Comparison of ENCODE assay signal across 9 cellular contexts in the genomic region with DNA sequence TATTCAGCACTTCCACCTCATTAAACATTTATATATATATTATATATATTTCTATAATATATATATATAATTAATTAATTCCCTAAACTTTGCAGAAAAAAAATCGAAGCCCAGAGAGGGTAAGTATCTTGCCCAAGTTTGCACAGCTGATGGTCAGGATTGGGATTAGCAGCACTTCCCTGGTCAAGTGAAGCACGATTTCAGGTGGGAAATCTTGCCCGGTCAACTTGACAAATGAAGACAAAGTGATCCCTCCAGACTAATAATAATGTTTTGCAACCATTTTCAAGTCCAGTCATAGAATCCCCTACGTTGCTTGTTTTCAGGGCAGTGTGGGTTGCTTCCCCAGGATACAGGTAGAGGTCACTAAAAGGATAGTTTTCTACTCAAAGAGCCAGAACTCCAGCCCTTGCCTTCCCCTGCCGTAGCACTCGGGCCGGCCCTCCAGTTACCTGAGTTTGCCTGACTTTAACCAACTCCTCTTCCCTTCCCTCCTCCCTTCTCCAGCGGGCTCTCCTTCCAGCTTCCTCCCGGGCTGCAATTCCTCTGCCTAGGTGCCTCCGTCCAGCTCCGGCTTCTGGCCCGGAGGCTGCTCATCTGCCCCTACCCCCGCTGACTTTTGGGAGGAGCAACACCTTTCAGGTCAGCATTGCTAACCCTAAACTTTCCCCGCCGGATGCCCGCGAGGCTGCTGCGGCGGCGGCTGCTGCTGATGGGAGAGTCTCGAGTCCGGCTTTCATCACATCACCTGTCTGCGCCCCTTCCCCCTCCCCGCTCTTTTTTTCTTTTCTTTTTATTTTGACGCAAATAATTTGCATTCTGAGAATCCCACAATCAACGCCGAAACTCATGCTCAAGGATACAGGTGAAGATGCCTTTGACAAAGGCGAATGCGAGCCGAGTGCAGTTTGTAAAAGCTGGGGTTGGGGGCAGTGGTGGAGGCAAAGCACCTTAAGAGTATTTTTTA. TPM values are rescaled to one million over a fixed set of nuclear protein-coding genes. Genes with fewer than 3 reads are reported as not detected.
A peak's percentile ranks its signal among the peaks of the same experiment; 100 is the strongest.
DNase-seq lines count a peak whose midpoint lies in the region; ATAC-seq and TF ChIP-seq lines count a peak whose summit lies in the region.
"Had no signal": no experiment of that assay in that cellular context is flagged by ENCODE, and none has a peak within 500 bp of the region (broad histone marks: within the 10 kb centered on the region; RNA-seq: fewer than 3 reads in every experiment).

No MANE protein-coding gene starts in this region.

- H3K27me3 ChIP-seq in A673 (replicated peaks; ENCODE audit: insufficient read depth, low read depth, low read length, poor library complexity) (peaks cover 39% of the 10 kb centered on the region), prostate gland (replicated peaks; ENCODE audit: insufficient read depth) (no peaks in the 10 kb centered on the region)

- H3K4me3 ChIP-seq in A673 (ENCODE audit: low read depth, low read length, poor library complexity, severe bottlenecking) (peak overlapping the region; percentile 34), SK-N-MC (peak overlapping the region; percentile 80), foreskin fibroblast (ENCODE audit: low read depth in 1 of 2, low read length in 2 of 2) (peak overlapping the region; percentile 40 to 46), prostate gland (peak overlapping the region; percentile 39 to 40)

- H3K9ac ChIP-seq in SK-N-MC (ENCODE audit: insufficient read length) = no peak overlapping the region

- H3K27ac ChIP-seq in A673 (ENCODE audit: low read depth, low read length, poor library complexity, severe bottlenecking) (no peak overlapping the region), SK-N-MC (no peak overlapping the region), prostate gland (no peak overlapping the region)

- no peak for DNase-seq in A673 (ENCODE audit: low spot score)
- no peak for DNase-seq in SK-N-MC (ENCODE audit: low read depth, low spot score)
- DNase-seq in foreskin fibroblast = peak in 1 of 2 donors; percentile 3
- DNase-seq in prostate gland (ENCODE audit: low spot score) = peak; percentile 22
- DNase-seq in DMS79 (lab: John Stamatoyannopoulos, UW) = no peak
- DNase-seq in DMS153 (lab: John Stamatoyannopoulos, UW) = no peak

- H3K4me1 ChIP-seq in A673 (ENCODE audit: insufficient read depth, low read length, poor library complexity, severe bottlenecking) = peaks cover 4% of the 10 kb centered on the region
- no peaks in the 10 kb centered on the region for H3K4me1 ChIP-seq in prostate gland (replicated peaks)

- CTCF ChIA-PET in A673 (lab: Charles Lee) = no interaction called here

- WGBS in prostate gland = 8% methylated on average over 30 of the region's 30 CpGs

- ATAC-seq in GM18511 (IDR thresholded peaks at IDR 0.05; ENCODE audit: unreplicated experiment) (peak; percentile 70), HG02973 (IDR thresholded peaks at IDR 0.05; ENCODE audit: unreplicated experiment) (peak; percentile 55)

- BruUV-seq in A673 (replicated peaks; lab: Mats Ljungman, UMichigan) = no TSS peak

- POLR2A ChIA-PET in A673 (lab: Charles Lee; ENCODE audit: low non-redundant PET) = no interaction called here

- no peaks in the 10 kb centered on the region for H3K9me3 ChIP-seq in A673 (ENCODE audit: low read depth, low read length, poor library complexity, severe bottlenecking)
- H3K9me3 ChIP-seq in SK-N-MC (ENCODE audit: low read depth, low read length) = no peaks in the 10 kb centered on the region
- no peaks in the 10 kb centered on the region for H3K9me3 ChIP-seq in prostate gland

- intact Hi-C loops in A673 (cut with micrococcal nuclease; ENCODE audit: unreplicated experiment) (no loop called here), prostate gland (cut with DNase I) (no loop called here)

- TF ChIP-seq POLR2A in prostate gland (IDR thresholded peaks at IDR 0.05) = no peak

- H3K36me3 ChIP-seq in A673 (ENCODE audit: insufficient read depth, low read length, poor library complexity, severe bottlenecking) = no peaks in the 10 kb centered on the region
- no peaks in the 10 kb centered on the region for H3K36me3 ChIP-seq in SK-N-MC (ENCODE audit: insufficient read depth, low read length)
- no peaks in the 10 kb centered on the region for H3K36me3 ChIP-seq in prostate gland

- TF ChIP-seq CTCF in A673 (conservative IDR thresholded peaks at IDR 0.05; ENCODE audit: low read depth, low read length) (no peak), foreskin fibroblast (IDR thresholded peaks at IDR 0.05; ENCODE audit: low read depth, low read length) (no peak), prostate gland (IDR thresholded peaks at IDR 0.05) (no peak)

RNA-seq across cellular contexts. Expression of a gene that starts 0.9 kb away (rescaled TPM):
- total RNA-seq in A673 (2021) (0.22 TPM in 1 of 2 replicates, not detected in the other), prostate gland (1 to 10 TPM; 1.1 to 7.1 TPM)
- total RNA-seq: myocyte had no signal
